Comparison of ENCODE assay signal across 10 cellular contexts in genomic region chr10:49761201-49761788, GRCh38. TPM values are rescaled to one million over a fixed set of nuclear protein-coding genes. Genes with fewer than 3 reads are reported as not detected.
DNase-seq lines count a peak whose midpoint lies in the region; ATAC-seq lines count a peak whose summit lies in the region.
"Had no signal": no experiment of that assay in that cellular context is flagged by ENCODE, and none has a peak within 500 bp of the region (broad histone marks: within the 10 kb centered on the region; RNA-seq: fewer than 3 reads in every experiment).

No MANE protein-coding gene starts in this region.

- H3K27me3 ChIP-seq in SJCRH30 (no peaks in the 10 kb centered on the region), iPS DF 6.9 (ENCODE audit: control insufficient read depth, insufficient read depth, low read length) (no peaks in the 10 kb centered on the region)

- DNase-seq in activated T-cell treated with anti-CD3 and anti-CD28 coated beads, Interleukin-2, amount 50 U/mL, for 72 hours: no peak
- DNase-seq in activated T-cell treated with anti-CD3 and anti-CD28 coated beads for 4 hours (no peak), SJCRH30 (peak in 1 of 2 experiments; percentile 3), iPS DF 6.9 (ENCODE audit: low read depth, low spot score) (no peak), GDM1 (lab: John Stamatoyannopoulos, UW) (no peak), NCI-H748 treated with DMSO at 0.1 percent for 48 hours (lab: John Stamatoyannopoulos, UW) (no peak)
- peak; percentile 11 for DNase-seq in stimulated activated CD8-positive, alpha-beta memory T cell treated with anti-CD3 and anti-CD28 coated beads, Interleukin-4, amount 100 ng/mL, for 48 hours
- DNase-seq: activated CD4-positive, alpha-beta T cell treated with anti-CD3 and anti-CD28 coated beads, Interleukin-2, amount 50 U/mL, for 1 hour had no signal

- WGBS in iPS DF 6.9 (ENCODE audit: insufficient coverage, insufficient read length): no CpG with 5 or more reads among the region's 16 CpGs

- H3K4me3 Mint-ChIP-seq in activated T-cell treated with anti-CD3 and anti-CD28 coated beads, Interleukin-2, amount 50 U/mL, for 72 hours: peak overlapping the region; percentile 41 to 65

- no peaks in the 10 kb centered on the region for H3K9me3 Mint-ChIP-seq in activated T-cell treated with anti-CD3 and anti-CD28 coated beads, Interleukin-2, amount 50 U/mL, for 72 hours

- H3K36me3 ChIP-seq in SJCRH30 (no peaks in the 10 kb centered on the region), iPS DF 6.9 (ENCODE audit: control insufficient read depth, insufficient read depth, low read length) (peaks cover 5% of the 10 kb centered on the region; the same call in 1 of the 2 replicates)

- H3K4me3 ChIP-seq in SJCRH30 (peak overlapping the region; percentile 71), iPS DF 6.9 (ENCODE audit: low read length) (peak overlapping the region; percentile 68; the same call in 1 of the 2 replicates)

- no peak for ATAC-seq in activated T-cell treated with anti-CD3 and anti-CD28 coated beads, Interleukin-2, amount 50 U/mL, for 72 hours (replicated peaks in 1 of 2)
- ATAC-seq in HG03460 (IDR thresholded peaks at IDR 0.05; ENCODE audit: unreplicated experiment): no peak

- peaks cover 29% of the 10 kb centered on the region for H3K27me3 Mint-ChIP-seq in activated T-cell treated with anti-CD3 and anti-CD28 coated beads, Interleukin-2, amount 50 U/mL, for 72 hours (ENCODE audit: low read depth)

- H3K9me3 ChIP-seq in SJCRH30 (replicated peaks) (no peaks in the 10 kb centered on the region), iPS DF 6.9 (ENCODE audit: control insufficient read depth, insufficient read depth, low read length) (no peaks in the 10 kb centered on the region)

- no peaks in the 10 kb centered on the region for H3K4me1 ChIP-seq in SJCRH30
- peaks cover 3% of the 10 kb centered on the region; the same call in 1 of the 2 replicates for H3K4me1 ChIP-seq in iPS DF 6.9 (ENCODE audit: control insufficient read depth, insufficient read depth, low read length)

- no peaks in the 10 kb centered on the region for H3K36me3 Mint-ChIP-seq in activated T-cell treated with anti-CD3 and anti-CD28 coated beads, Interleukin-2, amount 50 U/mL, for 72 hours (ENCODE audit: insufficient read depth in 2 of 2)

- no peak overlapping the region for H3K27ac ChIP-seq in SJCRH30
- H3K27ac ChIP-seq in iPS DF 6.9 (ENCODE audit: low read length): no peak overlapping the region
- H3K27ac ChIP-seq: epithelial cell of prostate had no signal

- no peak overlapping the region for H3K27ac Mint-ChIP-seq in activated T-cell treated with anti-CD3 and anti-CD28 coated beads, Interleukin-2, amount 50 U/mL, for 72 hours

- H3K4me1 Mint-ChIP-seq in activated T-cell treated with anti-CD3 and anti-CD28 coated beads, Interleukin-2, amount 50 U/mL, for 72 hours (ENCODE audit: low read depth): no peaks in the 10 kb centered on the region

RNA-seq across cellular contexts. Expression of gene OGDHL, which starts 0.8 kb away (rescaled TPM):
- under 1 TPM; 0.67 to 0.99 TPM for total RNA-seq in activated T-cell treated with anti-CD3 and anti-CD28 coated beads, Interleukin-2, amount 50 U/mL, for 72 hours
- 2.4 and 2.8 TPM in 2 replicates for total RNA-seq in SJCRH30 (2014; rRNA removed; shearing (Covaris generic))
